ENCODE assay signal across 19 cellular contexts in the genomic region with DNA sequence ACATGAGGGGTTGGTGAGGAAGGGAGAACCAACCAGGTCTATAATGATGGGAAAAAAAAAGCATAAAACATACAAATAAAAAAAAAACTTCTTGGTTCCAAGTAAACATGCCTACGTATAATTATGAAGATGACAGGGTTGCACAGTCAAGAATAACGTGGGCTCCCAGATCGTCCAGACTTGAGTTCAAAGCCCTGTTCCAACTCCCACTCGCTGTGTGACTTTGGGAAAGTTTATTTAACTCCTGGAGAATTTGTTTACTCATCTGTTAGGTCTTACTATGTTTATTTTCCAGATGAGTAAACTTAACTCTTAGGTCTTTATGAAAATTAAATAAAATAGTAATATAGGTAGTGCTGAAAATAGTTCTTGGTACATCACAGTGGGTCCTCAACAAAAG. TPM values are rescaled to one million over a fixed set of nuclear protein-coding genes. Genes with fewer than 3 reads are reported as not detected.
A peak's percentile ranks its signal among the peaks of the same experiment; 100 is the strongest.
DNase-seq lines count a peak whose midpoint lies in the region; ATAC-seq and TF ChIP-seq lines count a peak whose summit lies in the region.
"Had no signal": no experiment of that assay in that cellular context is flagged by ENCODE, and none has a peak within 500 bp of the region (broad histone marks: within the 10 kb centered on the region; RNA-seq: fewer than 3 reads in every experiment).

No MANE protein-coding gene starts in this region.

- no peak overlapping the region for H3K9ac ChIP-seq in neural cell (ENCODE audit: low read length)
- H3K9ac ChIP-seq: SK-N-SH had no signal

- TF ChIP-seq CTCF in heart left ventricle (IDR thresholded peaks at IDR 0.05): no peak
- TF ChIP-seq CTCF in esophagus squamous epithelium (IDR thresholded peaks at IDR 0.05): no peak
- no peak for TF ChIP-seq CTCF in neural cell (IDR thresholded peaks at IDR 0.05; ENCODE audit: poor library complexity, severe bottlenecking)
- no peak for TF ChIP-seq CTCF in transverse colon (IDR thresholded peaks at IDR 0.05)
- TF ChIP-seq CTCF in lower leg skin (IDR thresholded peaks at IDR 0.05): no peak

- peaks cover 9 to 99% (median 63%) of the 10 kb centered on the region in 12 donors for H3K4me1 ChIP-seq in heart left ventricle
- peaks cover 0 to 58% (median 13%) of the 10 kb centered on the region in 3 donors for H3K4me1 ChIP-seq in esophagus squamous epithelium
- peaks cover 21 to 79% (median 46%) of the 10 kb centered on the region in 4 donors for H3K4me1 ChIP-seq in transverse colon

- TF ChIP-seq RAD21 in neural cell (conservative IDR thresholded peaks at IDR 0.05): no peak

- no peaks in the 10 kb centered on the region for H3K9me2 ChIP-seq in neural cell (ENCODE audit: insufficient read depth, low read length)
- H3K9me2 ChIP-seq: SK-N-SH had no signal

- H3K9me3 ChIP-seq in heart left ventricle: no peaks in the 10 kb centered on the region
- no peaks in the 10 kb centered on the region for H3K9me3 ChIP-seq in esophagus squamous epithelium
- no peaks in the 10 kb centered on the region for H3K9me3 ChIP-seq in neural cell (ENCODE audit: low read length)
- H3K9me3 ChIP-seq in transverse colon: no peaks in the 10 kb centered on the region
- H3K9me3 ChIP-seq: SK-N-SH had no signal

- WGBS in heart left ventricle, 4 donors: 76 to 90% (median 85%) methylated on average over 4 of the region's 4 CpGs
- WGBS in esophagus squamous epithelium, 2 donors: 57 to 65% methylated on average over 4 of the region's 4 CpGs
- 34 to 39% methylated on average over 4 of the region's 4 CpGs for WGBS in transverse colon (ENCODE audit: low coverage in 1 of 2), 2 donors
- WGBS in lower leg skin, 2 donors: 83 to 88% methylated on average over 4 of the region's 4 CpGs

- DNase-seq in heart left ventricle (no peak), Right ventricle myocardium superior (no peak), esophagus squamous epithelium (lab: John Stamatoyannopoulos, UW) (no peak), transverse colon (no peak), dedifferentiated amniotic fluid mesenchymal stem cell (ENCODE audit: extremely low spot score) (no peak), NCI-H2171 treated with DMSO at 0.1 percent for 48 hours (lab: John Stamatoyannopoulos, UW) (no peak), lower leg skin (ENCODE audit: low spot score in 2 of 2) (no peak)
- DNase-seq: activated CD4-positive, alpha-beta T cell treated with anti-CD3 and anti-CD28 coated beads for 48 hours; activated naive CD4-positive, alpha-beta T cell treated with anti-CD3 and anti-CD28 coated beads, Interleukin-2, amount 10 ng/mL, durations not matched to agents 7 days and 5 days; CD8-positive, alpha-beta T cell; effector memory CD4-positive, alpha-beta T cell; GOT3; MM.1S; NCI-H1930; NCI-H510A; SK-N-SH; stimulated activated CD4-positive, alpha-beta T cell treated with anti-CD3 and anti-CD28 coated beads, Interleukin-15, amount 100 ng/mL, for 24 hours had no signal

- intact Hi-C loops in heart left ventricle (cut with DNase I) (no loop called here), Right ventricle myocardium superior (cut with DNase I) (no loop called here), esophagus squamous epithelium (cut with DNase I) (no loop called here), transverse colon (cut with DNase I; ENCODE audit: low total_unique reads) (no loop called here), lower leg skin (cut with DNase I; ENCODE audit: low total_unique reads) (no loop called here)

- TF ChIP-seq EP300 in neural cell (conservative IDR thresholded peaks at IDR 0.05; ENCODE audit: poor library complexity, severe bottlenecking): no peak
- TF ChIP-seq EP300 in transverse colon (IDR thresholded peaks at IDR 0.05; ENCODE audit: low read depth): no peak

- ATAC-seq in heart left ventricle: no peak
- ATAC-seq in Right ventricle myocardium superior (ENCODE audit: poor library complexity): no peak
- ATAC-seq: CD8-positive, alpha-beta T cell; GM12878 had no signal

- in situ Hi-C loops in transverse colon (cut with MboI; ENCODE audit: low pct_ligation_motif_present in 1 of 4, low pct_unique_long_range_greater_than_20kb in 1 of 4, low sequenced_read_pairs in 3 of 4): no loop called here

- H4K20me1 ChIP-seq in neural cell (ENCODE audit: insufficient read depth): no peaks in the 10 kb centered on the region

- H2AFZ ChIP-seq in neural cell (ENCODE audit: low read depth, low read length): no peak overlapping the region

- no peaks in the 10 kb centered on the region for H3K79me2 ChIP-seq in neural cell (replicated peaks; ENCODE audit: insufficient read depth, low read length)

- H3K27me3 ChIP-seq in heart left ventricle (no peaks in the 10 kb centered on the region), esophagus squamous epithelium (no peaks in the 10 kb centered on the region), neural cell (ENCODE audit: insufficient read depth, low read depth, low read length) (no peaks in the 10 kb centered on the region), transverse colon (no peaks in the 10 kb centered on the region)

- no peaks in the 10 kb centered on the region for H3F3A ChIP-seq in neural cell (ENCODE audit: insufficient read depth, low read length, poor library complexity, severe bottlenecking)

- H3K27ac ChIP-seq in heart left ventricle (peak overlapping the region in 10 of 12 donors; percentile 23 to 76 (median 58)), esophagus squamous epithelium (peak overlapping the region; percentile 8 to 71 (median 65)), neural cell (ENCODE audit: low read length) (peak overlapping the region; percentile 61), transverse colon (peak overlapping the region; percentile 75 to 85 (median 78))

- TF ChIP-seq POLR2A in heart left ventricle (IDR thresholded peaks at IDR 0.05): no peak
- TF ChIP-seq POLR2A in esophagus squamous epithelium (IDR thresholded peaks at IDR 0.05): no peak
- TF ChIP-seq POLR2A in transverse colon (IDR thresholded peaks at IDR 0.05): no peak
- no peak for TF ChIP-seq POLR2A in lower leg skin (IDR thresholded peaks at IDR 0.05)

- H3K36me3 ChIP-seq in heart left ventricle (peaks cover 0 to 7% (median 0%) of the 10 kb centered on the region in 9 donors), esophagus squamous epithelium (no peaks in the 10 kb centered on the region), neural cell (ENCODE audit: insufficient read depth, low read length) (no peaks in the 10 kb centered on the region), transverse colon (no peaks in the 10 kb centered on the region)

- H3K4me3 ChIP-seq in heart left ventricle (no peak overlapping the region), esophagus squamous epithelium (no peak overlapping the region), neural cell (ENCODE audit: low read length) (no peak overlapping the region), transverse colon (no peak overlapping the region), lower leg skin (ENCODE audit: low read depth, poor library complexity, severe bottlenecking) (no peak overlapping the region)
- H3K4me3 ChIP-seq: GM12878 had no signal

- no peak overlapping the region for H3K4me2 ChIP-seq in neural cell (ENCODE audit: low read length)
- H3K4me2 ChIP-seq: SK-N-SH had no signal

TF ChIP-seq in neural cell, 6 proteins besides CTCF, POLR2A, EP300 and RAD21:
- TF ChIP-seq POLR2AphosphoS5 (IDR thresholded peaks at IDR 0.05): no peak
- TF ChIP-seq REST (IDR thresholded peaks at IDR 0.05; ENCODE audit: borderline replicate concordance): no peak
- no peak for TF ChIP-seq EZH2 (IDR thresholded peaks at IDR 0.05; ENCODE audit: borderline replicate concordance, insufficient read depth, low read length, poor library complexity, severe bottlenecking)

RNA-seq across cellular contexts. Expression of gene STARD13, which starts 13.8 kb away (rescaled TPM):
- total RNA-seq in heart left ventricle: 10 to 100 TPM; 18.6 to 39.2 (median 31.6) TPM
- 10 to 100 TPM in 1 of 2 donors, 1 to 10 TPM in 1; 9.3 to 15.1 TPM for polyA plus RNA-seq in heart left ventricle
- 36.4 TPM for total RNA-seq in Right ventricle myocardium superior
- 10 to 100 TPM in 1 of 4 donors, 1 to 10 TPM in 3; 1.3 to 18.7 (median 4.4) TPM for total RNA-seq in esophagus squamous epithelium
- polyA plus RNA-seq in neural cell: 0.05 TPM in 1 of 2 replicates, not detected in the other
- polyA minus RNA-seq in neural cell: 0.23 and 0.73 TPM in 2 replicates
- 100 to 1,000 TPM in 1 of 4 donors, 10 to 100 TPM in 3; 18.1 to 107 (median 41.5) TPM for total RNA-seq in transverse colon
- 10 to 100 TPM; 15.7 to 22.5 (median 19.6) TPM for total RNA-seq in lower leg skin
- total RNA-seq: CD8-positive, alpha-beta T cell had no signal
